In the genomic region with DNA sequence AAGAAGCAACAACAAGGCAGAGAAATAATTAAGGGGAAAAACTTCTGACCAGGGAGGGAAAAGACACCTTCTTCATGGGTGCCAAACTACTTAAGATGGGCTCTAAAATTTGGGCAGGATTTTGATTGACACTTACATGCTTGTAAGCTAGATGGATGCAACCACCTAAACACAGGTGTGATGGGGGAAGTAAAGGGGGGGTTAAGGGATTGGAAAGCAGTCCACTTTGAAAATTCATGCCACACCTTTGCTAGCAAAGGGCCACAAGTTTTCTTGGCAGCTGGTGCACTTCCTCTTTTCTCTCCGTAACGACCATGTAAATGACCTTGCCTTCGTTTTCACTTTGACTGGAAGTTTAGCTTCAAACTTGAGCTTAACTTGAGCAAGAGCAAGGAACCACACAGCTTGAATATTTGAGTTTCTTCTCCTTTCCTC, we compare ENCODE assay signal across 8 cellular contexts. TPM values are rescaled to one million over a fixed set of nuclear protein-coding genes. Genes with fewer than 3 reads are reported as not detected.
DNase-seq lines count a peak whose midpoint lies in the region; ATAC-seq lines count a peak whose summit lies in the region.

No MANE protein-coding gene starts in this region.

- POLR2A ChIA-PET in activated CD4-positive, alpha-beta memory T cell treated with anti-CD3 and anti-CD28 coated beads for 36 hours (lab: Charles Lee), result interaction anchor here (0.8 to 1.3 kb wide), 2 partner anchors 12 to 14 kb away, joined by 3 read pairs; a partner anchor contains a TSS

- DNase-seq in activated CD4-positive, alpha-beta memory T cell treated with anti-CD3 and anti-CD28 coated beads for 36 hours, result peak; percentile 23
- DNase-seq in DMS79 (lab: John Stamatoyannopoulos, UW) (no peak), ACHN (no peak), NCI-H526 treated with DMSO at 0.1 percent for 48 hours (lab: John Stamatoyannopoulos, UW) (no peak)

- H4K20me1 ChIP-seq in BLaER1, result no peaks in the 10 kb centered on the region

- 0 out of 2 replicates have a peak, but pooled peaks cover 8% of the 10 kb centered on the region for H3K9me3 ChIP-seq in BLaER1

- H3K4me1 Mint-ChIP-seq in activated CD4-positive, alpha-beta memory T cell treated with anti-CD3 and anti-CD28 coated beads for 36 hours (ENCODE audit: low read depth), result peaks cover 18% of the 10 kb centered on the region
- peaks cover 21% of the 10 kb centered on the region for H3K4me1 Mint-ChIP-seq in stimulated activated memory B cell treated with anti-CD40 and anti-IgM and Interleukin-4, amounts not matched to agents 10 μg/mL and 1 μg/mL and 100 μg/mL, for 72 hours

- no peak overlapping the region for H3K9ac ChIP-seq in BLaER1

- CTCF ChIA-PET in activated CD4-positive, alpha-beta memory T cell treated with anti-CD3 and anti-CD28 coated beads for 36 hours (lab: Charles Lee), result interaction anchor here (0.7 to 1.9 kb wide), 5 partner anchors 9 to 751 kb away, joined by 3 to 5 read pairs (median 3); no protein-coding TSS in a partner anchor

- H3K4me3 Mint-ChIP-seq in activated CD4-positive, alpha-beta memory T cell treated with anti-CD3 and anti-CD28 coated beads for 36 hours, result no peak overlapping the region
- peak overlapping the region; percentile 47 for H3K4me3 Mint-ChIP-seq in stimulated activated memory B cell treated with anti-CD40 and anti-IgM and Interleukin-4, amounts not matched to agents 10 μg/mL and 1 μg/mL and 100 μg/mL, for 72 hours

- H3K4me1 ChIP-seq in BLaER1, result peaks cover 12% of the 10 kb centered on the region

- no peak overlapping the region for H3K4me3 ChIP-seq in BLaER1

- H3K27me3 Mint-ChIP-seq in activated CD4-positive, alpha-beta memory T cell treated with anti-CD3 and anti-CD28 coated beads for 36 hours, result peaks cover 5% of the 10 kb centered on the region
- H3K27me3 Mint-ChIP-seq in stimulated activated memory B cell treated with anti-CD40 and anti-IgM and Interleukin-4, amounts not matched to agents 10 μg/mL and 1 μg/mL and 100 μg/mL, for 72 hours, result no peaks in the 10 kb centered on the region

- H3K27me3 ChIP-seq in BLaER1, result no peaks in the 10 kb centered on the region

- in situ Hi-C loops in ACHN (cut with HindIII; ENCODE audit: low pct_ligation_motif_present, low pct_unique_long_range_greater_than_20kb, low sequenced_read_pairs), result no loop called here

- H3K4me2 ChIP-seq in BLaER1, result peak overlapping the region; percentile 25

- H3K27ac Mint-ChIP-seq in activated CD4-positive, alpha-beta memory T cell treated with anti-CD3 and anti-CD28 coated beads for 36 hours, result peak overlapping the region; percentile 63
- H3K27ac Mint-ChIP-seq in stimulated activated memory B cell treated with anti-CD40 and anti-IgM and Interleukin-4, amounts not matched to agents 10 μg/mL and 1 μg/mL and 100 μg/mL, for 72 hours, result peak overlapping the region; percentile 92

- H3K36me3 ChIP-seq in BLaER1, result no peaks in the 10 kb centered on the region

- ATAC-seq in GM19328 (IDR thresholded peaks at IDR 0.05; ENCODE audit: unreplicated experiment), result peak; percentile 91
- ATAC-seq in HG03159 (IDR thresholded peaks at IDR 0.05; ENCODE audit: unreplicated experiment), result peak; percentile 93
- ATAC-seq in stimulated activated memory B cell treated with anti-CD40 and anti-IgM and Interleukin-4, amounts not matched to agents 10 μg/mL and 1 μg/mL and 100 μg/mL, for 72 hours, result peak; percentile 93

- intact Hi-C loops in activated CD4-positive, alpha-beta memory T cell treated with anti-CD3 and anti-CD28 coated beads for 36 hours (cut with micrococcal nuclease), result no loop called here

- H3K27ac ChIP-seq in BLaER1, result no peak overlapping the region

- H3K9me3 Mint-ChIP-seq in activated CD4-positive, alpha-beta memory T cell treated with anti-CD3 and anti-CD28 coated beads for 36 hours, result no peaks in the 10 kb centered on the region
- H3K9me3 Mint-ChIP-seq in stimulated activated memory B cell treated with anti-CD40 and anti-IgM and Interleukin-4, amounts not matched to agents 10 μg/mL and 1 μg/mL and 100 μg/mL, for 72 hours, result no peaks in the 10 kb centered on the region

- H3K36me3 Mint-ChIP-seq in activated CD4-positive, alpha-beta memory T cell treated with anti-CD3 and anti-CD28 coated beads for 36 hours, result no peaks in the 10 kb centered on the region
- H3K36me3 Mint-ChIP-seq in stimulated activated memory B cell treated with anti-CD40 and anti-IgM and Interleukin-4, amounts not matched to agents 10 μg/mL and 1 μg/mL and 100 μg/mL, for 72 hours, result no peaks in the 10 kb centered on the region

RNA-seq across cellular contexts. Expression of a gene that starts 14.3 kb away (rescaled TPM):
- total RNA-seq in activated CD4-positive, alpha-beta memory T cell treated with anti-CD3 and anti-CD28 coated beads for 36 hours, result 100 to 1,000 TPM; 221 to 229 TPM

RNA-seq across cellular contexts. Expression of a gene that starts 40.6 kb away (rescaled TPM):
- 10 to 100 TPM; 27.3 to 27.5 TPM for total RNA-seq in activated CD4-positive, alpha-beta memory T cell treated with anti-CD3 and anti-CD28 coated beads for 36 hours
